ENCODE assay signal across 8 cellular contexts in the genomic region with DNA sequence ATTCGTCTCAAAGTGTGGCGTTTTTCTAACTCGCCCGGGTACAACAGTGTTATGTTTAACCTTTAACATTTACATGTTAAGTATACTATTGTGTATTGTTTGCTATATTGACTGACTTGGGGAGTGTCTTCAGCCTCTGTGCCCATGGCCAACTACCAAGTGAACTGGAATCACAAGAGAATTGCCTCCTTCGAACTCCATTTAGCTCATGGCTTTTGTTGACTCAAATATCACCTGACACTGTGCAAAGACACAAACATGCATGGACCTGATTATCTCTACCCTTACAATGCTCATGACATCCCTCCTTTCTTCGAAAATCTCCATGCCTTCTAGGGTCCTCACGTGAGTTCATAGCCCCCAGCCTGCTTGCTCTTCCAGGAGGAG. TPM values are rescaled to one million over a fixed set of nuclear protein-coding genes. Genes with fewer than 3 reads are reported as not detected.
DNase-seq lines count a peak whose midpoint lies in the region; ATAC-seq and TF ChIP-seq lines count a peak whose summit lies in the region.

No MANE protein-coding gene starts in this region.

- H3K4me1 Mint-ChIP-seq in progenitor cell of endocrine pancreas (ENCODE audit: low read depth): peaks cover 17% of the 10 kb centered on the region

- H3K27ac Mint-ChIP-seq in progenitor cell of endocrine pancreas: peak overlapping the region; percentile 94

- H3K4me3 Mint-ChIP-seq in progenitor cell of endocrine pancreas (ENCODE audit: low read depth): peak overlapping the region; percentile 93

- H3K36me3 Mint-ChIP-seq in progenitor cell of endocrine pancreas (ENCODE audit: insufficient read depth): peaks cover 51% of the 10 kb centered on the region

- H3K36me3 ChIP-seq in Peyer's patch: peaks cover 0 to 20% (median 0%) of the 10 kb centered on the region in 3 donors

- H3K4me1 ChIP-seq in Peyer's patch: peaks cover 0 to 7% (median 0%) of the 10 kb centered on the region in 4 donors

- DNase-seq in Peyer's patch: no peak
- peak; percentile 22 for DNase-seq in fibroblast of peridontal ligament (ENCODE audit: extremely low read depth)
- DNase-seq in progenitor cell of endocrine pancreas (ENCODE audit: low spot score, unreplicated experiment): no peak
- DNase-seq in KBM-7: no peak
- no peak for DNase-seq in activated CD4-positive, alpha-beta T cell treated with anti-CD3 and anti-CD28 coated beads for 1 hour
- no peak for DNase-seq in GF-D8 (lab: John Stamatoyannopoulos, UW)

- no peak for TF ChIP-seq CTCF in GM12875 (IDR thresholded peaks at IDR 0.05; ENCODE audit: borderline replicate concordance, insufficient read depth, low read depth, low read length)
- TF ChIP-seq CTCF in Peyer's patch (IDR thresholded peaks at IDR 0.05): no peak
- no peak for TF ChIP-seq CTCF in progenitor cell of endocrine pancreas (IDR thresholded peaks at IDR 0.05; ENCODE audit: unreplicated experiment)

- no peaks in the 10 kb centered on the region for H3K27me3 ChIP-seq in Peyer's patch

- peaks cover 18% of the 10 kb centered on the region for H3K9me3 Mint-ChIP-seq in progenitor cell of endocrine pancreas (ENCODE audit: low read depth)

- H3K4me3 ChIP-seq in GM12875 (ENCODE audit: low read depth, low read length) (peak overlapping the region; percentile 98), Peyer's patch (peak overlapping the region; percentile 63 to 74 (median 69))

- H3K27me3 Mint-ChIP-seq in progenitor cell of endocrine pancreas: no peaks in the 10 kb centered on the region

- no peak for TF ChIP-seq POLR2A in Peyer's patch (IDR thresholded peaks at IDR 0.05)

- peak overlapping the region in 3 of 4 donors; percentile 56 to 84 (median 72) for H3K27ac ChIP-seq in Peyer's patch

- ATAC-seq in GM21423 (IDR thresholded peaks at IDR 0.05; ENCODE audit: unreplicated experiment): no peak

- H3K9me3 ChIP-seq in Peyer's patch: peaks cover 0 to 20% (median 0%) of the 10 kb centered on the region in 4 donors

- in situ Hi-C loops in KBM-7 (cut with MboI; ENCODE audit: low pct_unique_long_range_greater_than_20kb, low sequenced_read_pairs): no loop called here

RNA-seq across cellular contexts. Expression of gene ZNF814, which starts 0.7 kb away (rescaled TPM):
- total RNA-seq in Peyer's patch (10 to 100 TPM; 15.9 to 49.5 (median 30.8) TPM), progenitor cell of endocrine pancreas (53.6 and 54.9 TPM in 2 replicates)

RNA-seq across cellular contexts. Expression of gene ZNF417, which starts 28.3 kb away (rescaled TPM):
- total RNA-seq in Peyer's patch (10 to 100 TPM; 13.5 to 54.5 (median 19.0) TPM), progenitor cell of endocrine pancreas (25.9 and 27.2 TPM in 2 replicates)

RNA-seq across cellular contexts. Expression of gene ZNF587, which starts 38.4 kb away (rescaled TPM):
- 10 to 100 TPM; 35.7 to 74.7 (median 62.8) TPM for total RNA-seq in Peyer's patch
- 88.4 and 93.7 TPM in 2 replicates for total RNA-seq in progenitor cell of endocrine pancreas

RNA-seq across cellular contexts. Expression of gene ZNF418, which starts 47.1 kb away (rescaled TPM):
- total RNA-seq in Peyer's patch (10 to 100 TPM in 1 of 4 donors, 1 to 10 TPM in 2, under 1 TPM in 1; 0.88 to 16.5 (median 2.4) TPM), progenitor cell of endocrine pancreas (20.5 and 21.9 TPM in 2 replicates)

RNA-seq across cellular contexts. Expression of gene ZNF587B, which starts 58.0 kb away (rescaled TPM):
- total RNA-seq in Peyer's patch: 10 to 100 TPM; 19.3 to 32.4 (median 25.0) TPM
- 24.9 and 29.8 TPM in 2 replicates for total RNA-seq in progenitor cell of endocrine pancreas
